In the genomic region with DNA sequence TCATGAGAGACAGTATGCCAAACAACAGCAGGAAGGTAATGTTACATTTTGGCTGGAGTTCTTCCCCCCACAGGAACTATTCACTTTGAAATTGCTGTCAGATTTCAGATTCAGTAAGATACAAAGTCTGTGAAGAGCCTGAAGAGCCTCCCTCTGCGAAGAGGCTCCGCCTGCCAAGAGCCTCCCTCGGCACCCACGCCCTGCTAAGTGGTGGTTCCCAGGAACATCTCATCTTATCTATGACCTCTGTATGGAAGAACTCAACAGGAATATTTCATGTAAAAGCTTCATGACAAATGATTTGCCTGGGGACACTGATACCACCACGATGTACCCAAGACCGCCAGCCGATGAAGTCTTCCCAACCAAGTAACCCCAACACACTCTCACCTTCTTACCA, we compare ENCODE assay signal across 9 cellular contexts. TPM values are rescaled to one million over a fixed set of nuclear protein-coding genes. Genes with fewer than 3 reads are reported as not detected.
DNase-seq lines count a peak whose midpoint lies in the region; ATAC-seq and TF ChIP-seq lines count a peak whose summit lies in the region.
"Had no signal": no experiment of that assay in that cellular context is flagged by ENCODE, and none has a peak within 500 bp of the region (broad histone marks: within the 10 kb centered on the region; RNA-seq: fewer than 3 reads in every experiment).

No MANE protein-coding gene starts in this region.

- no peaks in the 10 kb centered on the region for H3K36me3 ChIP-seq in right atrium auricular region

- peaks cover 0 to 66% of the 10 kb centered on the region in 2 donors for H3K4me1 ChIP-seq in right atrium auricular region

- H3K9me3 ChIP-seq in right atrium auricular region = no peaks in the 10 kb centered on the region

- peak; percentile 29 for DNase-seq in activated T-cell treated with anti-CD3 and anti-CD28 coated beads, Interleukin-2, amount 50 U/mL, for 24 hours
- no peak for DNase-seq in activated T-cell treated with anti-CD3 and anti-CD28 coated beads, Interleukin-2, amount 50 U/mL, for 1 hour
- DNase-seq in activated B cell treated with CpG ODN at 0.5 μM for 24 hours (no peak), right atrium auricular region (ENCODE audit: low spot score) (no peak), C1 segment of cervical spinal cord (lab: John Stamatoyannopoulos, UW) (no peak)
- DNase-seq in stimulated activated naive CD8-positive, alpha-beta T cell treated with anti-CD3 and anti-CD28 coated beads, Interleukin-15, amount 100 ng/mL, for 72 hours = no peak
- DNase-seq: PC-3 had no signal

- no peaks in the 10 kb centered on the region for H3K27me3 Mint-ChIP-seq in activated T-cell treated with anti-CD3 and anti-CD28 coated beads, Interleukin-2, amount 50 U/mL, for 24 hours
- no peaks in the 10 kb centered on the region for H3K27me3 Mint-ChIP-seq in activated B cell treated with CpG ODN at 0.5 μM for 24 hours
- H3K27me3 Mint-ChIP-seq in stimulated activated naive CD8-positive, alpha-beta T cell treated with anti-CD3 and anti-CD28 coated beads, Interleukin-15, amount 100 ng/mL, for 72 hours = no peaks in the 10 kb centered on the region

- POLR2A ChIA-PET in activated B cell treated with CpG ODN at 0.5 μM for 24 hours (lab: Charles Lee) = interaction anchor here (0.6 to 10.9 kb wide), 5 partner anchors 11 to 51 kb away, joined by 3 to 182 read pairs (median 3); a partner anchor contains a TSS

- H3K36me3 Mint-ChIP-seq in activated T-cell treated with anti-CD3 and anti-CD28 coated beads, Interleukin-2, amount 50 U/mL, for 24 hours (ENCODE audit: low read depth) = peaks cover 66% of the 10 kb centered on the region
- H3K36me3 Mint-ChIP-seq in activated B cell treated with CpG ODN at 0.5 μM for 24 hours (ENCODE audit: low read depth) = peaks cover 53% of the 10 kb centered on the region

- no peaks in the 10 kb centered on the region for H3K9me3 Mint-ChIP-seq in activated T-cell treated with anti-CD3 and anti-CD28 coated beads, Interleukin-2, amount 50 U/mL, for 24 hours
- no peaks in the 10 kb centered on the region for H3K9me3 Mint-ChIP-seq in activated B cell treated with CpG ODN at 0.5 μM for 24 hours
- H3K9me3 Mint-ChIP-seq in stimulated activated naive CD8-positive, alpha-beta T cell treated with anti-CD3 and anti-CD28 coated beads, Interleukin-15, amount 100 ng/mL, for 72 hours = no peaks in the 10 kb centered on the region

- intact Hi-C loops in activated B cell treated with CpG ODN at 0.5 μM for 24 hours (cut with micrococcal nuclease) = no loop called here

- H3K27ac Mint-ChIP-seq in activated T-cell treated with anti-CD3 and anti-CD28 coated beads, Interleukin-2, amount 50 U/mL, for 24 hours = peak overlapping the region; percentile 94
- peak overlapping the region; percentile 86 for H3K27ac Mint-ChIP-seq in activated B cell treated with CpG ODN at 0.5 μM for 24 hours
- H3K27ac Mint-ChIP-seq in stimulated activated naive CD8-positive, alpha-beta T cell treated with anti-CD3 and anti-CD28 coated beads, Interleukin-15, amount 100 ng/mL, for 72 hours = peak overlapping the region; percentile 65 to 81

- peaks cover 72% of the 10 kb centered on the region for H3K4me1 Mint-ChIP-seq in activated T-cell treated with anti-CD3 and anti-CD28 coated beads, Interleukin-2, amount 50 U/mL, for 24 hours (ENCODE audit: low read depth)
- H3K4me1 Mint-ChIP-seq in activated B cell treated with CpG ODN at 0.5 μM for 24 hours = peaks cover 68% of the 10 kb centered on the region
- H3K4me1 Mint-ChIP-seq in stimulated activated naive CD8-positive, alpha-beta T cell treated with anti-CD3 and anti-CD28 coated beads, Interleukin-15, amount 100 ng/mL, for 72 hours = peaks cover 84% of the 10 kb centered on the region

- TF ChIP-seq CTCF in activated B cell treated with CpG ODN at 0.5 μM for 24 hours (IDR thresholded peaks at IDR 0.05) (no peak), right atrium auricular region (IDR thresholded peaks at IDR 0.05) (no peak)

- no peak overlapping the region for H3K4me3 ChIP-seq in right atrium auricular region

- ATAC-seq in activated B cell treated with CpG ODN at 0.5 μM for 24 hours (ENCODE audit: low read depth) (no peak), GM21390 (IDR thresholded peaks at IDR 0.05; ENCODE audit: unreplicated experiment) (no peak), GM21526 (IDR thresholded peaks at IDR 0.05; ENCODE audit: low FRiP score, unreplicated experiment) (no peak)
- ATAC-seq in stimulated activated naive CD8-positive, alpha-beta T cell treated with anti-CD3 and anti-CD28 coated beads, Interleukin-15, amount 100 ng/mL, for 72 hours = no peak
- ATAC-seq: PC-3 had no signal

- peak overlapping the region; percentile 33 to 41 for H3K27ac ChIP-seq in right atrium auricular region

- H3K4me3 Mint-ChIP-seq in activated T-cell treated with anti-CD3 and anti-CD28 coated beads, Interleukin-2, amount 50 U/mL, for 24 hours = peak overlapping the region; percentile 89
- H3K4me3 Mint-ChIP-seq in activated B cell treated with CpG ODN at 0.5 μM for 24 hours = peak overlapping the region; percentile 89
- H3K4me3 Mint-ChIP-seq in stimulated activated naive CD8-positive, alpha-beta T cell treated with anti-CD3 and anti-CD28 coated beads, Interleukin-15, amount 100 ng/mL, for 72 hours = peak overlapping the region; percentile 88 to 89

- H3K27me3 ChIP-seq in right atrium auricular region = no peaks in the 10 kb centered on the region

- CTCF ChIA-PET in activated B cell treated with CpG ODN at 0.5 μM for 24 hours (lab: Charles Lee) = interaction anchor here (0.7 kb wide), 1 partner anchor 262 kb away, joined by 3 read pairs; no protein-coding TSS in a partner anchor

RNA-seq across cellular contexts. Expression of a gene that starts 3.2 kb away (rescaled TPM):
- total RNA-seq in activated B cell treated with CpG ODN at 0.5 μM for 24 hours (143 and 163 TPM in 2 replicates), right atrium auricular region (10 to 100 TPM; 29.0 to 32.1 TPM)

RNA-seq across cellular contexts. Expression of a gene that starts 51.2 kb away (rescaled TPM):
- total RNA-seq in activated B cell treated with CpG ODN at 0.5 μM for 24 hours = 54.3 and 63.2 TPM in 2 replicates
- total RNA-seq in right atrium auricular region = 10 to 100 TPM; 29.5 to 38.1 TPM

RNA-seq across cellular contexts. Expression of a gene that starts 57.5 kb away (rescaled TPM):
- total RNA-seq in activated B cell treated with CpG ODN at 0.5 μM for 24 hours = 224 and 265 TPM in 2 replicates
- 100 to 1,000 TPM in 1 of 2 donors, 10 to 100 TPM in 1; 75.3 to 123 TPM for total RNA-seq in right atrium auricular region
